13 cellular contexts compared by ENCODE assay signal in the genomic region with DNA sequence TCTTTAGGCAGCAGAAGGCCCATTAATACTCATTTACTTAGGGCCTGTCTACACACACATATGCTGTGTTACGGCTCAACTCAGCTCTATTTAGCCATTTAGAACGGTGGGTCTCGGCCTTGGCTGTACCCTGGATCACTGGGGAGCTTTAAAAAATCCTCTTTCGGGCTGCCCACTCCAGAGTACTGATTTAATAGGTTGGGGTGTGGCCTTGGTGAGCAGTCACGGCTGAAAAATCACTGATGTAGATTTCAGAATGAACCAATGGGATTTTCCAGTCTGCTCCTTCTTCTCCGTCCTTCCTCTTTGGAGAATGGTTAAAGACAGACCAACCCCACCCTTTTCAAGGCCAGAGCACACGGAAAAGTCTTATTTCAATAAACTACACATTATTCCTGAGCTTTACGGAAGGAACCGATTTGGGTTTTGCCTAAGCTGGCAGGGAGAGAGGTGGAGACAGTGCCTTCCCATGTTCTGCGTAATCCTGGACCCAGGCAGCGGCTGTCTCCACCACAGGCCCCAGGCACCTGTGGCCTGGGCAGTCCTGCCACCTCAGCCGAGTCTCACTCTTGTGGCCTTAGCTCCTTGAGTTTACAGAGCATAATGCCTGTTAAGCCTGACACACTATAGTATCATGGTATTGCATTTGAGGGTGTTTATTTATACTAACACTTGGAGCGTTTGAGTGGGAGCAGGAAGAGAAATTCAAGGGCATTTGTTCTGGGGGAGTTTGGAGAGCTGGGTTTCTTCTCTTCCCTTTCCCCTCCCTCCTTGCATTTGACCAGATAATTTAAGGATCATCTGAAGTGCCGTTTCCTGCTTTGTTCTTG.
DNase-seq lines count a peak whose midpoint lies in the region; ATAC-seq lines count a peak whose summit lies in the region.
"Had no signal": no experiment of that assay in that cellular context is flagged by ENCODE, and none has a peak within 500 bp of the region (broad histone marks: within the 10 kb centered on the region; RNA-seq: fewer than 3 reads in every experiment).

No MANE protein-coding gene starts in this region.

- no peak for ATAC-seq in stimulated activated memory B cell treated with anti-CD40 and anti-IgM and Interleukin-4, amounts not matched to agents 10 μg/mL and 1 μg/mL and 100 μg/mL, for 72 hours
- no peak for ATAC-seq in GM19023 (IDR thresholded peaks at IDR 0.05; ENCODE audit: unreplicated experiment)
- ATAC-seq: activated naive CD8-positive, alpha-beta T cell treated with anti-CD3 and anti-CD28 coated beads, Interleukin-2, amount 50 U/mL, for 24 hours had no signal

- H3K27me3 ChIP-seq in CD4-positive, alpha-beta memory T cell (ENCODE audit: insufficient read depth, low read length) = no peaks in the 10 kb centered on the region
- H3K27me3 ChIP-seq: dorsolateral prefrontal cortex, Peyer's patch had no signal

- CTCF ChIA-PET in CD4-positive, alpha-beta memory T cell (lab: Charles Lee; ENCODE audit: partially characterized antibody) = interaction anchor here (1.1 to 1.4 kb wide), 2 partner anchors 150 to 279 kb away, joined by 3 to 4 read pairs; no protein-coding TSS in a partner anchor

- no peak overlapping the region for H3K4me3 ChIP-seq in CD4-positive, alpha-beta memory T cell (ENCODE audit: low read length in 2 of 2)
- H3K4me3 ChIP-seq: dorsolateral prefrontal cortex, Peyer's patch had no signal

- peak overlapping the region; percentile 48 for H3K27ac Mint-ChIP-seq in stimulated activated memory B cell treated with anti-CD40 and anti-IgM and Interleukin-4, amounts not matched to agents 10 μg/mL and 1 μg/mL and 100 μg/mL, for 72 hours
- H3K27ac Mint-ChIP-seq in CD4-positive, alpha-beta memory T cell = peak overlapping the region in 2 of 7 donors; percentile 17 to 50
- H3K27ac Mint-ChIP-seq: activated naive CD8-positive, alpha-beta T cell treated with anti-CD3 and anti-CD28 coated beads, Interleukin-2, amount 50 U/mL, for 24 hours had no signal

- no peaks in the 10 kb centered on the region for H3K9me3 Mint-ChIP-seq in stimulated activated memory B cell treated with anti-CD40 and anti-IgM and Interleukin-4, amounts not matched to agents 10 μg/mL and 1 μg/mL and 100 μg/mL, for 72 hours
- no peaks in the 10 kb centered on the region for H3K9me3 Mint-ChIP-seq in CD4-positive, alpha-beta memory T cell
- H3K9me3 Mint-ChIP-seq: activated naive CD8-positive, alpha-beta T cell treated with anti-CD3 and anti-CD28 coated beads, Interleukin-2, amount 50 U/mL, for 24 hours had no signal

- peaks cover 38% of the 10 kb centered on the region for H3K4me1 Mint-ChIP-seq in stimulated activated memory B cell treated with anti-CD40 and anti-IgM and Interleukin-4, amounts not matched to agents 10 μg/mL and 1 μg/mL and 100 μg/mL, for 72 hours
- H3K4me1 Mint-ChIP-seq in CD4-positive, alpha-beta memory T cell = peaks cover 8 to 29% (median 17%) of the 10 kb centered on the region in 4 donors

- DNase-seq in NCI-H345 (lab: John Stamatoyannopoulos, UW) (peak; percentile 34), NCI-H345 treated with DMSO at 0.1 percent for 48 hours (lab: John Stamatoyannopoulos, UW; ENCODE audit: unreplicated experiment) (no peak), NCI-H69 (lab: John Stamatoyannopoulos, UW) (peak; percentile 73), left kidney (ENCODE audit: low read depth, low spot score) (peak; percentile 75), T-helper 2 cell (no peak)
- no peak for DNase-seq in CD4-positive, alpha-beta memory T cell
- DNase-seq: activated naive CD8-positive, alpha-beta T cell treated with anti-CD3 and anti-CD28 coated beads, Interleukin-2, amount 50 U/mL, for 24 hours; dorsolateral prefrontal cortex; NCI-H1048; Peyer's patch had no signal

- no peaks in the 10 kb centered on the region for H3K27me3 Mint-ChIP-seq in stimulated activated memory B cell treated with anti-CD40 and anti-IgM and Interleukin-4, amounts not matched to agents 10 μg/mL and 1 μg/mL and 100 μg/mL, for 72 hours
- no peaks in the 10 kb centered on the region for H3K27me3 Mint-ChIP-seq in CD4-positive, alpha-beta memory T cell
- H3K27me3 Mint-ChIP-seq: activated naive CD8-positive, alpha-beta T cell treated with anti-CD3 and anti-CD28 coated beads, Interleukin-2, amount 50 U/mL, for 24 hours had no signal

- no peaks in the 10 kb centered on the region for H3K9me3 ChIP-seq in CD4-positive, alpha-beta memory T cell (ENCODE audit: control insufficient read depth in 1 of 2, low read length in 2 of 2)
- H3K9me3 ChIP-seq: Peyer's patch had no signal

- H3K4me1 ChIP-seq in CD4-positive, alpha-beta memory T cell (ENCODE audit: insufficient read depth, low read length) = no peaks in the 10 kb centered on the region

- POLR2A ChIA-PET in CD4-positive, alpha-beta memory T cell (lab: Charles Lee; ENCODE audit: partially characterized antibody) = no interaction called here

- no peaks in the 10 kb centered on the region for H3K36me3 ChIP-seq in CD4-positive, alpha-beta memory T cell (ENCODE audit: insufficient read depth, low read length)
- H3K36me3 ChIP-seq: Peyer's patch had no signal

- no peak overlapping the region for H3K27ac ChIP-seq in CD4-positive, alpha-beta memory T cell (ENCODE audit: low read depth, low read length)
- H3K27ac ChIP-seq: HL-60, Peyer's patch had no signal

- H3K4me3 Mint-ChIP-seq in stimulated activated memory B cell treated with anti-CD40 and anti-IgM and Interleukin-4, amounts not matched to agents 10 μg/mL and 1 μg/mL and 100 μg/mL, for 72 hours = no peak overlapping the region
- no peak overlapping the region for H3K4me3 Mint-ChIP-seq in CD4-positive, alpha-beta memory T cell
- H3K4me3 Mint-ChIP-seq: activated naive CD8-positive, alpha-beta T cell treated with anti-CD3 and anti-CD28 coated beads, Interleukin-2, amount 50 U/mL, for 24 hours had no signal

- intact Hi-C loops in CD4-positive, alpha-beta memory T cell (cut with micrococcal nuclease) = no loop called here

- H3K36me3 Mint-ChIP-seq in stimulated activated memory B cell treated with anti-CD40 and anti-IgM and Interleukin-4, amounts not matched to agents 10 μg/mL and 1 μg/mL and 100 μg/mL, for 72 hours = peaks cover 6% of the 10 kb centered on the region
- H3K36me3 Mint-ChIP-seq in CD4-positive, alpha-beta memory T cell = peaks cover 0 to 4% of the 10 kb centered on the region in 2 donors

Comparison
In these comparisons a context has a peak if more than half of its experiments do, and no peak if none do; other contexts are left out.
1. DNase-seq: peak in NCI-H345 (single experiment), NCI-H69 (single experiment) and left kidney (single experiment); none in NCI-H345 treated with DMSO at 0.1 percent for 48 hours (single experiment), T-helper 2 cell (0 of 5) and CD4-positive, alpha-beta memory T cell (0 of 5).